In genomic region chr14:89337161-89337560, GRCh38 we compare ENCODE assay signal across 20 cellular contexts.
A peak's percentile ranks its signal among the peaks of the same experiment; 100 is the strongest.
DNase-seq lines count a peak whose midpoint lies in the region; ATAC-seq, FAIRE-seq and TF ChIP-seq lines count a peak whose summit lies in the region.
"Had no signal": no experiment of that assay in that cellular context is flagged by ENCODE, and none has a peak within 500 bp of the region (broad histone marks: within the 10 kb centered on the region; RNA-seq: fewer than 3 reads in every experiment).

No MANE protein-coding gene starts in this region.

- TF ChIP-seq POLR2A in esophagus muscularis mucosa (IDR thresholded peaks at IDR 0.05; ENCODE audit: low read depth): no peak
- no peak for TF ChIP-seq POLR2A in sigmoid colon (IDR thresholded peaks at IDR 0.05)

- peaks cover 25% of the 10 kb centered on the region for H3K4me1 ChIP-seq in GM23248 (ENCODE audit: insufficient read depth)
- peaks cover 76% of the 10 kb centered on the region for H3K4me1 ChIP-seq in OCI-LY7 (ENCODE audit: insufficient read depth, low read length, poor library complexity, severe bottlenecking)
- H3K4me1 ChIP-seq in esophagus muscularis mucosa: peaks cover 35 to 50% (median 47%) of the 10 kb centered on the region in 4 donors
- H3K4me1 ChIP-seq in sigmoid colon: peaks cover 0 to 38% (median 33%) of the 10 kb centered on the region in 4 donors

- ATAC-seq in GM21367 (IDR thresholded peaks at IDR 0.05; ENCODE audit: unreplicated experiment): no peak
- ATAC-seq in HG02588 (IDR thresholded peaks at IDR 0.05; ENCODE audit: unreplicated experiment): no peak

- in situ Hi-C loops in GM23248 (cut with MboI): no loop called here

- FAIRE-seq in D721Med (lab: Jason Lieb, UNC): no peak
- FAIRE-seq: colon, keratinocyte had no signal

- H4K20me1 ChIP-seq in GM23248 (ENCODE audit: insufficient read depth): no peaks in the 10 kb centered on the region
- H4K20me1 ChIP-seq in OCI-LY7 (ENCODE audit: insufficient read depth, low read length): no peaks in the 10 kb centered on the region

- TF ChIP-seq EP300 in esophagus muscularis mucosa (IDR thresholded peaks at IDR 0.05) (no peak), sigmoid colon (IDR thresholded peaks at IDR 0.05) (no peak)

- H3K4me2 ChIP-seq in GM23248 (ENCODE audit: unreplicated experiment): no peak overlapping the region
- peak overlapping the region; percentile 21; the same call in 1 of the 2 replicates for H3K4me2 ChIP-seq in OCI-LY7 (ENCODE audit: low read length)

- H3K36me3 ChIP-seq in GM23248 (ENCODE audit: low read depth) (no peaks in the 10 kb centered on the region), OCI-LY7 (ENCODE audit: insufficient read depth, low read length) (peaks cover 5% of the 10 kb centered on the region; the same call in 1 of the 2 replicates), esophagus muscularis mucosa (peaks cover 0 to 4% (median 0%) of the 10 kb centered on the region in 4 donors), sigmoid colon (no peaks in the 10 kb centered on the region)
- H3K36me3 ChIP-seq: heart right ventricle had no signal

- DNase-seq in GM23248 (peak; percentile 18), OCI-LY7 (ENCODE audit: low spot score) (no peak), esophagus muscularis mucosa (ENCODE audit: extremely low spot score) (no peak), sigmoid colon (no peak), NCI-H1105 (lab: John Stamatoyannopoulos, UW) (no peak), D721Med (ENCODE audit: insufficient read length, low spot score) (no peak)
- DNase-seq: activated CD4-positive, alpha-beta T cell treated with anti-CD3 and anti-CD28 coated beads, Interleukin-2, amount 50 U/mL, for 4 hours; activated T-cell treated with anti-CD3 and anti-CD28 coated beads, Interleukin-2, amount 50 U/mL, for 48 hours; AML-193; amniotic stem cell; mucosa of descending colon; NCI-H187; NCI-H526; posterior cingulate gyrus had no signal

- POLR2A ChIA-PET in OCI-LY7 (lab: Charles Lee): interaction anchor here (0.6 kb wide), 1 partner anchor 562 kb away, joined by 3 read pairs; no protein-coding TSS in a partner anchor

- TF ChIP-seq CTCF in OCI-LY7 (conservative IDR thresholded peaks at IDR 0.05; ENCODE audit: low read length) (no peak), esophagus muscularis mucosa (IDR thresholded peaks at IDR 0.05) (no peak), sigmoid colon (IDR thresholded peaks at IDR 0.05) (no peak), D721Med (IDR thresholded peaks at IDR 0.05; ENCODE audit: insufficient read depth, missing control alignments) (no peak)

- H3K27ac ChIP-seq in GM23248 (peak overlapping the region; percentile 54; the same call in 1 of the 2 replicates), OCI-LY7 (ENCODE audit: low read depth, low read length, poor library complexity, severe bottlenecking) (no peak overlapping the region), esophagus muscularis mucosa (replicated peaks in 1 of 4) (peak overlapping the region; percentile 16 to 66 (median 52)), sigmoid colon (peak overlapping the region in 3 of 4 donors; percentile 3 to 60 (median 11))
- H3K27ac ChIP-seq: SK-N-MC had no signal

- BruUV-seq in OCI-LY7 (replicated peaks; lab: Mats Ljungman, UMichigan): no TSS peak

- CTCF ChIA-PET in OCI-LY7 (lab: Charles Lee; ENCODE audit: unreplicated experiment): no interaction called here

- intact Hi-C loops in OCI-LY7 (cut with micrococcal nuclease; ENCODE audit: unreplicated experiment): loop anchor here (2.0 to 5.0 kb wide), 3 partner anchors 28 to 430 kb away; no protein-coding TSS in a partner anchor
- intact Hi-C loops in esophagus muscularis mucosa (cut with DNase I): no loop called here
- intact Hi-C loops in sigmoid colon (cut with DNase I): no loop called here

- H2AFZ ChIP-seq in GM23248 (0 out of 2 replicates have a peak overlapping the region, but pooled peaks have one; percentile 23), OCI-LY7 (ENCODE audit: low read length) (no peak overlapping the region)

- WGBS in GM23248 (ENCODE audit: low coverage in 1 of 2, low lambda C conversion rate in 2 of 2, missing lambda C conversion rate in 2 of 2), 2 experiments: 60 to 67% methylated on average over 7 of the region's 7 CpGs
- 74% methylated on average over 7 of the region's 7 CpGs for WGBS in esophagus muscularis mucosa
- WGBS in sigmoid colon, 2 donors: 90% methylated on average over 7 of the region's 7 CpGs

- H3K27me3 ChIP-seq in GM23248 (replicated peaks; ENCODE audit: insufficient read depth) (no peaks in the 10 kb centered on the region), esophagus muscularis mucosa (no peaks in the 10 kb centered on the region), sigmoid colon (no peaks in the 10 kb centered on the region)
- H3K27me3 ChIP-seq: heart right ventricle had no signal

- no peak overlapping the region for H3K9ac ChIP-seq in GM23248

- no peak overlapping the region for H3K4me3 ChIP-seq in GM23248
- H3K4me3 ChIP-seq in OCI-LY7 (ENCODE audit: low read depth, low read length, poor library complexity, severe bottlenecking): no peak overlapping the region
- H3K4me3 ChIP-seq in esophagus muscularis mucosa: no peak overlapping the region
- no peak overlapping the region for H3K4me3 ChIP-seq in sigmoid colon
- H3K4me3 ChIP-seq: heart right ventricle, mucosa of descending colon, SK-N-MC had no signal

- H3K9me3 ChIP-seq in GM23248 (ENCODE audit: low read depth) (no peaks in the 10 kb centered on the region), OCI-LY7 (ENCODE audit: low read length) (no peaks in the 10 kb centered on the region), esophagus muscularis mucosa (no peaks in the 10 kb centered on the region), sigmoid colon (no peaks in the 10 kb centered on the region)
- H3K9me3 ChIP-seq: heart right ventricle, mucosa of descending colon had no signal

- peaks cover 11% of the 10 kb centered on the region; the same call in 1 of the 2 replicates for H3F3A ChIP-seq in GM23248 (ENCODE audit: insufficient read depth)

- H3K9me2 ChIP-seq in GM23248 (ENCODE audit: insufficient read depth) (no peaks in the 10 kb centered on the region), OCI-LY7 (ENCODE audit: insufficient read depth, low read length) (no peaks in the 10 kb centered on the region)

- peaks cover 9% of the 10 kb centered on the region; the same call in 1 of the 2 replicates for H3K79me2 ChIP-seq in GM23248 (ENCODE audit: insufficient read depth)
- peaks cover 32% of the 10 kb centered on the region; the same call in 1 of the 2 replicates for H3K79me2 ChIP-seq in OCI-LY7 (ENCODE audit: insufficient read depth, low read depth, low read length)
